Comparison of ENCODE assay signal across 1 cellular context in the genomic region with DNA sequence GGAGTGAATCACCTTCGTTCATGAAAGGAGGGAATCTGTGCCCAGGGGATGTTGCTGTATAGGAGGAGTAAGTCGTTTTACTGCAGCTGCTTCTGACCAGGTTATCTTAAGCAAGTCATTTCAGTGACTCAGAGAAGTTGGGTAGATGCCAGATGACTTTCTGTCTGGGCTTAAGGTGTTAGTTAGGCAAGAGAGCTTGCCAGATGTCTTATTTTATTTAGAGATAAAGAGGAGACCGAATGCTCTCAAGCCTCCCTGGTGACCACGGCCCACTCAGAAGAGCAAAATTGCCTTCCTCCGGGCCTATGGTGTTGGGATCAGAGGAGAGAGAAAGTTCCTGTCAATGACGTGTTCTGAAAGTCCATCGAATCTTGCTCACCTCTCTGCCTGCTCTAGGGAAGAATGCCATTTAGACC.
TF ChIP-seq lines count a peak whose summit lies in the region.

No MANE protein-coding gene starts in this region.

TF ChIP-seq in IMR-90, 13 proteins besides CTCF, POLR2A, EP300 and RAD21 (continued from another document):
- TF ChIP-seq BHLHE40 (IDR thresholded peaks at IDR 0.05; ENCODE audit: low read depth, low read length) = 0 out of 2 replicates have a peak, but pooled peaks have one; percentile 20
